Comparison of ENCODE assay signal across 12 cellular contexts in genomic region chr22:30829901-30830550, GRCh38.
DNase-seq lines count a peak whose midpoint lies in the region; ATAC-seq and TF ChIP-seq lines count a peak whose summit lies in the region.
"Had no signal": no experiment of that assay in that cellular context is flagged by ENCODE, and none has a peak within 500 bp of the region (broad histone marks: within the 10 kb centered on the region; RNA-seq: fewer than 3 reads in every experiment).

No MANE protein-coding gene starts in this region.

- peaks cover 7% of the 10 kb centered on the region for H3K27me3 Mint-ChIP-seq in activated CD4-positive, alpha-beta memory T cell treated with anti-CD3 and anti-CD28 coated beads, Interleukin-2, amount 10 ng/mL, durations not matched to agents 7 days and 5 days

- H3K9me3 Mint-ChIP-seq in activated CD4-positive, alpha-beta memory T cell treated with anti-CD3 and anti-CD28 coated beads, Interleukin-2, amount 10 ng/mL, durations not matched to agents 7 days and 5 days: no peaks in the 10 kb centered on the region
- H3K9me3 Mint-ChIP-seq: dendritic cell treated with granulocyte-macrophage colony-stimulating factor and Interleukin-4, amounts not matched to agents 40 ng/mL and 50 ng/mL, for 4 days; GM23338 had no signal

- POLR2A ChIA-PET in activated CD4-positive, alpha-beta memory T cell treated with anti-CD3 and anti-CD28 coated beads, Interleukin-2, amount 10 ng/mL, durations not matched to agents 7 days and 5 days (lab: Charles Lee): no interaction called here

- no peak overlapping the region for H3K27ac Mint-ChIP-seq in activated CD4-positive, alpha-beta memory T cell treated with anti-CD3 and anti-CD28 coated beads, Interleukin-2, amount 10 ng/mL, durations not matched to agents 7 days and 5 days
- H3K27ac Mint-ChIP-seq: dendritic cell treated with granulocyte-macrophage colony-stimulating factor and Interleukin-4, amounts not matched to agents 40 ng/mL and 50 ng/mL, for 4 days; GM23338 had no signal

- CTCF ChIA-PET in activated CD4-positive, alpha-beta memory T cell treated with anti-CD3 and anti-CD28 coated beads, Interleukin-2, amount 10 ng/mL, durations not matched to agents 7 days and 5 days (lab: Charles Lee): no interaction called here

- H3K36me3 Mint-ChIP-seq in activated CD4-positive, alpha-beta memory T cell treated with anti-CD3 and anti-CD28 coated beads, Interleukin-2, amount 10 ng/mL, durations not matched to agents 7 days and 5 days (ENCODE audit: low read depth): no peaks in the 10 kb centered on the region

- no peak overlapping the region for H3K4me3 Mint-ChIP-seq in activated CD4-positive, alpha-beta memory T cell treated with anti-CD3 and anti-CD28 coated beads, Interleukin-2, amount 10 ng/mL, durations not matched to agents 7 days and 5 days
- H3K4me3 Mint-ChIP-seq: dendritic cell treated with granulocyte-macrophage colony-stimulating factor and Interleukin-4, amounts not matched to agents 40 ng/mL and 50 ng/mL, for 4 days; GM23338 had no signal

- in situ Hi-C loops in ACHN (cut with HindIII; ENCODE audit: low pct_ligation_motif_present, low pct_unique_long_range_greater_than_20kb, low sequenced_read_pairs) (no loop called here), astrocyte of the spinal cord (cut with HindIII; ENCODE audit: low sequenced_read_pairs) (no loop called here)

- DNase-seq in ACHN (peak; percentile 28), HS-27A (ENCODE audit: low read depth) (peak; percentile 92), astrocyte of the spinal cord (ENCODE audit: low read depth, low spot score) (peak; percentile 87), kidney glomerular epithelial cell (lab: John Stamatoyannopoulos, UW) (peak; percentile 51), SKM-1 (lab: John Stamatoyannopoulos, UW; ENCODE audit: unreplicated experiment) (no peak), hypothalamus (lab: John Stamatoyannopoulos, UW) (no peak)
- no peak for DNase-seq in activated CD4-positive, alpha-beta memory T cell treated with anti-CD3 and anti-CD28 coated beads, Interleukin-2, amount 10 ng/mL, durations not matched to agents 7 days and 5 days
- DNase-seq: activated CD8-positive, alpha-beta memory T cell treated with anti-CD3 and anti-CD28 coated beads, Interleukin-2, amount 50 U/mL, for 4 hours; pancreas had no signal

- peaks cover 6% of the 10 kb centered on the region for H3K4me1 Mint-ChIP-seq in activated CD4-positive, alpha-beta memory T cell treated with anti-CD3 and anti-CD28 coated beads, Interleukin-2, amount 10 ng/mL, durations not matched to agents 7 days and 5 days

- no peak overlapping the region for H3K4me3 ChIP-seq in astrocyte of the spinal cord (ENCODE audit: low read depth, low read length)
- H3K4me3 ChIP-seq: GM23338, pancreas had no signal

- ATAC-seq in HG03135 (IDR thresholded peaks at IDR 0.05; ENCODE audit: unreplicated experiment): no peak

- TF ChIP-seq CTCF in astrocyte of the spinal cord (IDR thresholded peaks at IDR 0.05; ENCODE audit: low read depth, low read length): no peak

Comparison
In these comparisons a context has a peak if more than half of its experiments do, and no peak if none do; other contexts are left out.
1. DNase-seq: peak in ACHN (single experiment), HS-27A (single experiment), astrocyte of the spinal cord (single experiment) and kidney glomerular epithelial cell (single experiment); none in SKM-1 (single experiment), activated CD4-positive, alpha-beta memory T cell treated with anti-CD3 and anti-CD28 coated beads, Interleukin-2, amount 10 ng/mL, durations not matched to agents 7 days and 5 days (single experiment) and hypothalamus (0 of 51).